ENCODE assay signal across 1 cellular context in the genomic region with DNA sequence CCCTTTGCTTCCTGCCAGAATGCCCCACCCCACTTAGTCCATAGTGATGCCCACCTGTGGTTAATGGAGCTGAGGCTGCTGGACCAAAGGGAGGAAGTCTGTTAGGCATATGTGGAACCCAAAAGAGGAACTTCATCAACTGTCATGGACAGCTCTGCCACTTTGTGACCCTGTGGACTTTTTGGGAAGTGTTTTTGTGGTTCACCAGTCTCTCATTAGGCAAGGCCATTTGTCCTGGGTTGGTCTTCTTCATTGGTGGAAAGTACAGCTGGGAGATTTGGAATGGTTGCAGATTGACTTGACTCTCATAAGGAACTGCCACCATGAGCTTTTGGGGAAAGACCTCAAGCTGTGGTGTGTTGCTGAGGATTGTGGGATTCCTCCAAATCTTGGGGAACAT.
TF ChIP-seq lines count a peak whose summit lies in the region.

No MANE protein-coding gene starts in this region.

TF ChIP-seq in WTC11, 78 proteins besides CTCF, POLR2A, EP300 and RAD21 (continued from another document):
- TF ChIP-seq, protein P1, sequence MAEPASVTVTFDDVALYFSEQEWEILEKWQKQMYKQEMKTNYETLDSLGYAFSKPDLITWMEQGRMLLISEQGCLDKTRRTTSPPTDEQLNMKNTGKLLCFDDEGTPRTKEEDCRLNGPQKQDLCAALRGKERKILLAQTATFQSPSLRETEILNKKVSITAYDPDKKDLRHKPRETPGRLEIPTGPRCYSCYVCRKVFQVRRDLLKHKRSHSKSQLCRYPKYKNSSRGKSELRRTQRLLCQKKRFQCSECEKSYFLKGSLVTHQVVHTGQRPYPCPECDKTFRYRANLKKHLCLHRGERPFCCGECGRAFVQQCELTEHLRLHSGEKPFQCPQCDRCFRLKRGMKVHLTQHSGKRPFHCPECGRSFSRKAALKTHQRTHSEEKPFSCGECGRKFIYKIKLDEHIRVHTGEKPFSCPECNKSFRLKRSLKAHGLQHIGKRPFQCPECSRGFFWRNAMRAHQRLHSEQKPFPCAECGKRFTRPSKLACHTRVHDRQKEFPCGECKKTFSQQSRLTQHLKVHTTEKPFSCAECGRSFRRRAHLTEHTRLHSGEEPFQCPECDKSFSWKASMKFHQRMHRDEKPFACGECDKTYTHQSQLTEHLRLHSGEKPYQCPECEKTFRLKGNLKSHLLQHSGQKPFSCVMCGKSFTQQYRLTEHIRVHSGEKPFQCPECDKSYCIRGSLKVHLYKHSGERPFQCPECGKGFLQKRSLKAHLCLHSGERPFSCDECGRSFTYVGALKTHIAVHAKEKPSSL (CRISPR knock-in tag; conservative IDR thresholded peaks at IDR 0.05): no peak
- no peak for TF ChIP-seq PRRX2 (CRISPR knock-in tag; IDR thresholded peaks at IDR 0.05)
- TF ChIP-seq TEAD1 (CRISPR knock-in tag; IDR thresholded peaks at IDR 0.05): no peak
- TF ChIP-seq, protein P2, sequence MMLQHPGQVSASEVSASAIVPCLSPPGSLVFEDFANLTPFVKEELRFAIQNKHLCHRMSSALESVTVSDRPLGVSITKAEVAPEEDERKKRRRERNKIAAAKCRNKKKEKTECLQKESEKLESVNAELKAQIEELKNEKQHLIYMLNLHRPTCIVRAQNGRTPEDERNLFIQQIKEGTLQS (CRISPR knock-in tag; conservative IDR thresholded peaks at IDR 0.05): no peak
- no peak for TF ChIP-seq EMX1 (CRISPR knock-in tag; IDR thresholded peaks at IDR 0.05)
- TF ChIP-seq MYBL2 (CRISPR knock-in tag; IDR thresholded peaks at IDR 0.05): no peak
- TF ChIP-seq, protein P3, sequence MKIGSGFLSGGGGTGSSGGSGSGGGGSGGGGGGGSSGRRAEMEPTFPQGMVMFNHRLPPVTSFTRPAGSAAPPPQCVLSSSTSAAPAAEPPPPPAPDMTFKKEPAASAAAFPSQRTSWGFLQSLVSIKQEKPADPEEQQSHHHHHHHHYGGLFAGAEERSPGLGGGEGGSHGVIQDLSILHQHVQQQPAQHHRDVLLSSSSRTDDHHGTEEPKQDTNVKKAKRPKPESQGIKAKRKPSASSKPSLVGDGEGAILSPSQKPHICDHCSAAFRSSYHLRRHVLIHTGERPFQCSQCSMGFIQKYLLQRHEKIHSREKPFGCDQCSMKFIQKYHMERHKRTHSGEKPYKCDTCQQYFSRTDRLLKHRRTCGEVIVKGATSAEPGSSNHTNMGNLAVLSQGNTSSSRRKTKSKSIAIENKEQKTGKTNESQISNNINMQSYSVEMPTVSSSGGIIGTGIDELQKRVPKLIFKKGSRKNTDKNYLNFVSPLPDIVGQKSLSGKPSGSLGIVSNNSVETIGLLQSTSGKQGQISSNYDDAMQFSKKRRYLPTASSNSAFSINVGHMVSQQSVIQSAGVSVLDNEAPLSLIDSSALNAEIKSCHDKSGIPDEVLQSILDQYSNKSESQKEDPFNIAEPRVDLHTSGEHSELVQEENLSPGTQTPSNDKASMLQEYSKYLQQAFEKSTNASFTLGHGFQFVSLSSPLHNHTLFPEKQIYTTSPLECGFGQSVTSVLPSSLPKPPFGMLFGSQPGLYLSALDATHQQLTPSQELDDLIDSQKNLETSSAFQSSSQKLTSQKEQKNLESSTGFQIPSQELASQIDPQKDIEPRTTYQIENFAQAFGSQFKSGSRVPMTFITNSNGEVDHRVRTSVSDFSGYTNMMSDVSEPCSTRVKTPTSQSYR (CRISPR knock-in tag; IDR thresholded peaks at IDR 0.05): no peak
TF ChIP-seq in WTC11: peak in this region for 0.
